ENCODE assay signal across 7 cellular contexts in the genomic region with DNA sequence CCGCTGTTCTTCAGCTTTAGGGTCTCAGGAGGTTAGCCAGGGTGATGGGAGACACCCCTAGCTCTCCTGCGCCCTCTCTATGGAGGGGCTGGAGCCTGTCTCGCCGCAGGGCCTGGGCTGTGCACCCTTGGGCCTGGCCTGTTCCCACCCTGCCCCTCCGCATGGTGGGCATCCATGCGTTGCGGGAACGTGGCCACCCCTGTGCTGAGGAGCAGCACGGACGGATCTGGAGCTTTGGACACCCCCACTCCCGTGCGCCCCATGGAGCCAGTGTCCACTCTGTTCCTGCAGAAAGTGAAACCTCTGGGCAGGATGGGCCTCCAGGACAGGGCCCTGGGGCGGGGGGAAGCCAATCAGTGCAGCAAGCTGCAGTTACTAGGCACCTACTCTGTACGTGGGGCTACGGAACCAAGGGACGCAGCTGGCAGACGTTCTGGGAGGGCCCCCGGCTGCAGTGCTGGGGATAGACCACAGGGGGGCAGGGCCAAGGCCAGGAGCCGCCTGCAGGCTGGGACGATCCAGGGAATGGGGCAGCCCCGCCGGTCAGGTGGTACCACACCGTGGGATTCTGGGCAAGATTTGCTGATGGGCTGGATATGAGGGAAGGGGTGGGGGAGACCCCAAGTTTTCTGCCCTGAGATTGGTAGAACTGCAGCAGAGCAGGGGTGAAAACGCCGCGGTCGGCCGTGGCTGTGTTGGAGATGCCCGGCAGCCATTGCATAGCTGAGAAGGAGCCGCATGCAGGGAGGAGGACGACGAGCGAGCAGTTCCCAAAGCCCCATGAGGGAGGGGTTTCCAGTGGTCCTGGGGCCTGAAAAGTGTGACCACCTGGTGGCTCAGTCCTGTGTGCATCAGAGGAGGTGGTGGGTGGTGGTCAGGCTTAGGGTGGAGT. TPM values are rescaled to one million over a fixed set of nuclear protein-coding genes. Genes with fewer than 3 reads are reported as not detected.
DNase-seq lines count a peak whose midpoint lies in the region; TF ChIP-seq lines count a peak whose summit lies in the region.

No MANE protein-coding gene starts in this region.

- H3K27me3 ChIP-seq in trophoblast cell (ENCODE audit: insufficient read depth, low read length): no peaks in the 10 kb centered on the region

- H3K9me3 Mint-ChIP-seq in T-helper 2 cell treated with Interferon-gamma antibody and Interleukin-4, amounts not matched to agents 5 μg/mL and 100 μg/mL, for 36 hours: no peaks in the 10 kb centered on the region

- H3K36me3 ChIP-seq in trophoblast cell (ENCODE audit: control insufficient read depth in 1 of 2, insufficient read depth in 2 of 2, low read length in 2 of 2): no peaks in the 10 kb centered on the region

- no peak overlapping the region for H2AK5ac ChIP-seq in trophoblast cell (ENCODE audit: low read length)

- H3K79me2 ChIP-seq in trophoblast cell (ENCODE audit: control insufficient read depth, insufficient read depth, low read length, poor library complexity): no peaks in the 10 kb centered on the region

- peak; percentile 82 for DNase-seq in GM10266 (ENCODE audit: extremely low spot score)
- DNase-seq in NAMALWA (ENCODE audit: low spot score): peak; percentile 67
- peak; percentile 39 to 53 for DNase-seq in activated T-cell treated with anti-CD3 and anti-CD28 coated beads, Interleukin-2, amount 50 U/mL, for 48 hours
- peak; percentile 71 for DNase-seq in germinal center (ENCODE audit: low spot score)
- DNase-seq in trophoblast cell: peak; percentile 40 to 66
- DNase-seq in T-helper 2 cell treated with Interferon-gamma antibody and Interleukin-4, amounts not matched to agents 5 μg/mL and 100 μg/mL, for 36 hours (ENCODE audit: low spot score): no peak
- no peak for DNase-seq in NCI-H446 (lab: John Stamatoyannopoulos, UW)

- no peaks in the 10 kb centered on the region for H3K79me1 ChIP-seq in trophoblast cell (ENCODE audit: low read length)

- H3K36me3 Mint-ChIP-seq in T-helper 2 cell treated with Interferon-gamma antibody and Interleukin-4, amounts not matched to agents 5 μg/mL and 100 μg/mL, for 36 hours (ENCODE audit: low read depth): no peaks in the 10 kb centered on the region

- WGBS in trophoblast cell (ENCODE audit: extremely low coverage, insufficient coverage, insufficient read length): no CpG with 5 or more reads among the region's 33 CpGs

- no peak overlapping the region for H3K18ac ChIP-seq in trophoblast cell (ENCODE audit: low read length)

- no peak overlapping the region for H2BK12ac ChIP-seq in trophoblast cell (ENCODE audit: low read length)

- no peak overlapping the region for H3K4me3 ChIP-seq in trophoblast cell (ENCODE audit: low read depth, low read length)

- TF ChIP-seq CTCF in GM10266 (IDR thresholded peaks at IDR 0.05; ENCODE audit: control insufficient read depth, insufficient read depth, low read depth, missing control alignments): peak; percentile 72

- H2BK120ac ChIP-seq in trophoblast cell (ENCODE audit: insufficient read depth, low read length, poor library complexity): no peak overlapping the region

- no peak overlapping the region for H3K9ac ChIP-seq in trophoblast cell (ENCODE audit: low read length)

- H4K12ac ChIP-seq in trophoblast cell (ENCODE audit: low read depth, low read length): no peak overlapping the region

- no peaks in the 10 kb centered on the region for H3K4me1 ChIP-seq in trophoblast cell (ENCODE audit: control insufficient read depth in 1 of 2, insufficient read depth in 2 of 2, low read length in 2 of 2)

- no peak overlapping the region for H3K4me3 Mint-ChIP-seq in T-helper 2 cell treated with Interferon-gamma antibody and Interleukin-4, amounts not matched to agents 5 μg/mL and 100 μg/mL, for 36 hours

- no peak overlapping the region for H2AFZ ChIP-seq in trophoblast cell (ENCODE audit: insufficient read depth, low read length, poor library complexity)

- H3K23ac ChIP-seq in trophoblast cell (ENCODE audit: low read length): no peak overlapping the region

- H4K91ac ChIP-seq in trophoblast cell (ENCODE audit: low read depth, low read length): no peak overlapping the region

- no peak overlapping the region for H4K8ac ChIP-seq in trophoblast cell (ENCODE audit: low read depth, low read length)

- H3K9me3 ChIP-seq in trophoblast cell (ENCODE audit: insufficient read depth, low read depth, low read length): peaks cover 11% of the 10 kb centered on the region

- H2BK5ac ChIP-seq in trophoblast cell (ENCODE audit: low read depth, low read length, poor library complexity): no peak overlapping the region

- H3K4me2 ChIP-seq in trophoblast cell (ENCODE audit: low read length): no peak overlapping the region

- H3K27ac Mint-ChIP-seq in T-helper 2 cell treated with Interferon-gamma antibody and Interleukin-4, amounts not matched to agents 5 μg/mL and 100 μg/mL, for 36 hours: no peak overlapping the region

- H3K27me3 Mint-ChIP-seq in T-helper 2 cell treated with Interferon-gamma antibody and Interleukin-4, amounts not matched to agents 5 μg/mL and 100 μg/mL, for 36 hours (ENCODE audit: low read depth): no peaks in the 10 kb centered on the region

- no peaks in the 10 kb centered on the region for H3K4me1 Mint-ChIP-seq in T-helper 2 cell treated with Interferon-gamma antibody and Interleukin-4, amounts not matched to agents 5 μg/mL and 100 μg/mL, for 36 hours (ENCODE audit: low read depth)

- no peak overlapping the region for H3K4ac ChIP-seq in trophoblast cell (ENCODE audit: low read depth, low read length)

- H3K27ac ChIP-seq in trophoblast cell (ENCODE audit: low read depth, low read length): no peak overlapping the region

- no peak overlapping the region for H3K14ac ChIP-seq in trophoblast cell (ENCODE audit: low read length)

RNA-seq across cellular contexts. Expression of a gene that starts 43.3 kb away (rescaled TPM):
- 3.5 and 3.9 TPM in 2 replicates for polyA plus RNA-seq in trophoblast cell (2013)

RNA-seq across cellular contexts. Expression of a gene that starts 45.7 kb away (rescaled TPM):
- 30.9 and 31.0 TPM in 2 replicates for polyA plus RNA-seq in trophoblast cell (2013)

RNA-seq across cellular contexts. Expression of a gene that starts 56.7 kb away (rescaled TPM):
- polyA plus RNA-seq in trophoblast cell (2013): not detected in 2 replicates

Comparison
In these comparisons a context has a peak if more than half of its experiments do, and no peak if none do; other contexts are left out.
1. DNase-seq: peak in GM10266 (single experiment), NAMALWA (single experiment), activated T-cell treated with anti-CD3 and anti-CD28 coated beads, Interleukin-2, amount 50 U/mL, for 48 hours (2 of 2), germinal center (single experiment) and trophoblast cell (2 of 2); none in T-helper 2 cell treated with Interferon-gamma antibody and Interleukin-4, amounts not matched to agents 5 μg/mL and 100 μg/mL, for 36 hours (single experiment) and NCI-H446 (0 of 2).